ENCODE assay signal across 8 cellular contexts in genomic region chr20:44215125-44215524, GRCh38. TPM values are rescaled to one million over a fixed set of nuclear protein-coding genes. Genes with fewer than 3 reads are reported as not detected.
DNase-seq lines count a peak whose midpoint lies in the region; ATAC-seq and TF ChIP-seq lines count a peak whose summit lies in the region.

No MANE protein-coding gene starts in this region.

- peaks cover 50% of the 10 kb centered on the region for H3K4me1 ChIP-seq in CD8-positive, alpha-beta T cell (ENCODE audit: insufficient read depth, low read length)
- H3K4me1 ChIP-seq in Peyer's patch, result peaks cover 0 to 14% (median 6%) of the 10 kb centered on the region in 4 donors
- H3K4me1 ChIP-seq in thyroid gland, result peaks cover 7 to 9% of the 10 kb centered on the region in 2 donors

- H3K9me3 ChIP-seq in CD8-positive, alpha-beta T cell (ENCODE audit: low read length), result no peaks in the 10 kb centered on the region
- no peaks in the 10 kb centered on the region for H3K9me3 ChIP-seq in Peyer's patch
- H3K9me3 ChIP-seq in thyroid gland, result no peaks in the 10 kb centered on the region

- peak; percentile 88 for TF ChIP-seq CTCF in CD8-positive, alpha-beta T cell (IDR thresholded peaks at IDR 0.05)
- TF ChIP-seq CTCF in Peyer's patch (IDR thresholded peaks at IDR 0.05) (peak; percentile 27 to 87 (median 74)), thyroid gland (IDR thresholded peaks at IDR 0.05) (peak; percentile 40 to 84 (median 70))

- H3K4me3 Mint-ChIP-seq in CD8-positive, alpha-beta T cell, result no peak overlapping the region
- peak overlapping the region in 1 of 2 donors; percentile 12 for H3K4me3 Mint-ChIP-seq in activated T-cell treated with anti-CD3 and anti-CD28 coated beads, Interleukin-2, amount 50 U/mL, for 72 hours

- TF ChIP-seq POLR2A in Peyer's patch (IDR thresholded peaks at IDR 0.05) (no peak), thyroid gland (IDR thresholded peaks at IDR 0.05) (no peak)

- intact Hi-C loops in CD8-positive, alpha-beta T cell (cut with DNase I, micrococcal nuclease), result loop anchor here (1.0 to 10.0 kb wide), 11 partner anchors 171 to 1760 kb away; partner anchors contain the start of genes ADA (in 1 of the 2) and ZNF335 (in 1 of the 2)
- intact Hi-C loops in thyroid gland (cut with DNase I), result loop anchor here (10.0 kb wide), 2 partner anchors 170 to 260 kb away; partner anchors contain the start of gene TTPAL

- no peak overlapping the region for H3K4me3 ChIP-seq in CD8-positive, alpha-beta T cell (ENCODE audit: low read depth, low read length)
- H3K4me3 ChIP-seq in Peyer's patch (no peak overlapping the region), thyroid gland (replicated peaks in 1 of 3) (no peak overlapping the region)

- peaks cover 21% of the 10 kb centered on the region for H3K36me3 Mint-ChIP-seq in CD8-positive, alpha-beta T cell
- peaks cover 2% of the 10 kb centered on the region in 2 donors for H3K36me3 Mint-ChIP-seq in activated T-cell treated with anti-CD3 and anti-CD28 coated beads, Interleukin-2, amount 50 U/mL, for 72 hours (ENCODE audit: insufficient read depth in 2 of 2)

- CTCF ChIA-PET in CD8-positive, alpha-beta T cell (lab: Charles Lee), result interaction anchor here (0.6 to 14.9 kb wide), 29 partner anchors 10 to 669 kb away, joined by 3 to 596 read pairs (median 4); partner anchors contain the start of gene FITM2

- DNase-seq in CD8-positive, alpha-beta T cell, result peak; percentile 60 to 82 (median 75)
- DNase-seq in HUDEP-2 (lab: John Stamatoyannopoulos, UW; ENCODE audit: unreplicated experiment in 76 of 76) (peak in 62 of 76 experiments; percentile 6 to 80 (median 50)), Peyer's patch (peak; percentile 67 to 88 (median 68)), fibroblast of peridontal ligament (ENCODE audit: extremely low read depth) (peak; percentile 73), occipital lobe (lab: John Stamatoyannopoulos, UW) (peak; percentile 46), thyroid gland (peak; percentile 69 to 76)
- DNase-seq in activated T-cell treated with anti-CD3 and anti-CD28 coated beads, Interleukin-2, amount 50 U/mL, for 72 hours, result peak; percentile 77 to 83

- H3K4me1 Mint-ChIP-seq in CD8-positive, alpha-beta T cell (ENCODE audit: low read depth), result peaks cover 76% of the 10 kb centered on the region
- H3K4me1 Mint-ChIP-seq in activated T-cell treated with anti-CD3 and anti-CD28 coated beads, Interleukin-2, amount 50 U/mL, for 72 hours (ENCODE audit: low read depth), result peaks cover 57% of the 10 kb centered on the region

- H3K27ac Mint-ChIP-seq in CD8-positive, alpha-beta T cell, result peak overlapping the region; percentile 56
- peak overlapping the region; percentile 2 for H3K27ac Mint-ChIP-seq in activated T-cell treated with anti-CD3 and anti-CD28 coated beads, Interleukin-2, amount 50 U/mL, for 72 hours

- H3K27me3 Mint-ChIP-seq in CD8-positive, alpha-beta T cell (ENCODE audit: low read depth), result no peaks in the 10 kb centered on the region
- no peaks in the 10 kb centered on the region for H3K27me3 Mint-ChIP-seq in activated T-cell treated with anti-CD3 and anti-CD28 coated beads, Interleukin-2, amount 50 U/mL, for 72 hours (ENCODE audit: low read depth)

- H3K27me3 ChIP-seq in CD8-positive, alpha-beta T cell (ENCODE audit: insufficient read depth, low read length), result no peaks in the 10 kb centered on the region
- H3K27me3 ChIP-seq in Peyer's patch, result no peaks in the 10 kb centered on the region
- no peaks in the 10 kb centered on the region for H3K27me3 ChIP-seq in thyroid gland

- no peak for ATAC-seq in CD8-positive, alpha-beta T cell
- no peak for ATAC-seq in activated T-cell treated with anti-CD3 and anti-CD28 coated beads, Interleukin-2, amount 50 U/mL, for 72 hours (replicated peaks in 1 of 2)
- no peak for ATAC-seq in GM18517 (IDR thresholded peaks at IDR 0.05; ENCODE audit: unreplicated experiment)

- no peaks in the 10 kb centered on the region for H3K9me3 Mint-ChIP-seq in CD8-positive, alpha-beta T cell
- no peaks in the 10 kb centered on the region for H3K9me3 Mint-ChIP-seq in activated T-cell treated with anti-CD3 and anti-CD28 coated beads, Interleukin-2, amount 50 U/mL, for 72 hours

- H3K36me3 ChIP-seq in CD8-positive, alpha-beta T cell (ENCODE audit: insufficient read depth, low read length), result no peaks in the 10 kb centered on the region
- H3K36me3 ChIP-seq in Peyer's patch, result no peaks in the 10 kb centered on the region
- H3K36me3 ChIP-seq in thyroid gland, result no peaks in the 10 kb centered on the region

- no peak overlapping the region for H3K27ac ChIP-seq in CD8-positive, alpha-beta T cell (ENCODE audit: low read depth, low read length)
- H3K27ac ChIP-seq in Peyer's patch (no peak overlapping the region), thyroid gland (no peak overlapping the region)

- WGBS in thyroid gland, 2 donors, result 54 to 55% methylated on average over 7 of the region's 7 CpGs

- POLR2A ChIA-PET in CD8-positive, alpha-beta T cell (lab: Charles Lee), result interaction anchor here (4.2 kb wide), 1 partner anchor 96 kb away, joined by 32 read pairs; the partner anchor contains the start of gene FITM2

RNA-seq across cellular contexts. Expression of gene OSER1, which starts 4.6 kb away (rescaled TPM):
- 100 to 1,000 TPM; 201 to 204 TPM for total RNA-seq in CD8-positive, alpha-beta T cell
- 10 to 100 TPM; 37.6 to 55.3 (median 38.2) TPM for total RNA-seq in Peyer's patch
- total RNA-seq in activated T-cell treated with anti-CD3 and anti-CD28 coated beads, Interleukin-2, amount 50 U/mL, for 72 hours, result 10 to 100 TPM; 47.1 to 47.5 TPM
- 35.9 TPM for total RNA-seq in occipital lobe
- 10 to 100 TPM; 36.2 to 56.4 (median 43.0) TPM for total RNA-seq in thyroid gland

RNA-seq across cellular contexts. Expression of gene JPH2, which starts 28.1 kb away (rescaled TPM):
- not detected for total RNA-seq in CD8-positive, alpha-beta T cell
- total RNA-seq in Peyer's patch (1 to 10 TPM; 1.2 to 8.0 (median 4.2) TPM), occipital lobe (0.16 TPM), thyroid gland (1 to 10 TPM in 3 of 4 donors, under 1 TPM in 1; 0.67 to 2.3 (median 1.8) TPM)
- total RNA-seq in activated T-cell treated with anti-CD3 and anti-CD28 coated beads, Interleukin-2, amount 50 U/mL, for 72 hours, result under 1 TPM; 0.29 to 0.46 TPM

RNA-seq across cellular contexts. Expression of gene GDAP1L1, which starts 32.0 kb away (rescaled TPM):
- total RNA-seq in CD8-positive, alpha-beta T cell, result not detected
- total RNA-seq in Peyer's patch, result 1 to 10 TPM in 2 of 4 donors, not detected in 2; 1.2 to 2.3 TPM
- 1 to 10 TPM in 1 of 2 donors, under 1 TPM in 1; 1.00 to 1.0 TPM for total RNA-seq in activated T-cell treated with anti-CD3 and anti-CD28 coated beads, Interleukin-2, amount 50 U/mL, for 72 hours
- 121 TPM for total RNA-seq in occipital lobe
- total RNA-seq in thyroid gland, result under 1 TPM in 1 of 4 donors, not detected in 3; 0.29 TPM

Comparison
In these comparisons a context has a peak if more than half of its experiments do, and no peak if none do; other contexts are left out.
1. RNA of gene GDAP1L1, which starts 32.0 kb away (total RNA-seq): 121 TPM in occipital lobe (single experiment); 1.2 to 2.3 TPM in Peyer's patch, 1.00 to 1.0 TPM in activated T-cell treated with anti-CD3 and anti-CD28 coated beads, Interleukin-2, amount 50 U/mL, for 72 hours, not detected in CD8-positive, alpha-beta T cell and 0.29 TPM in thyroid gland; every median in the first group is over 10 times any median in the second.
2. Peak in every context shown above with its lines, with median percentiles within 50 percentile points of each other: DNase-seq and CTCF ChIP-seq.